9 cellular contexts compared by ENCODE assay signal in genomic region chr11:6357222-6357621, GRCh38. TPM values are rescaled to one million over a fixed set of nuclear protein-coding genes. Genes with fewer than 3 reads are reported as not detected.
DNase-seq lines count a peak whose midpoint lies in the region; ATAC-seq and TF ChIP-seq lines count a peak whose summit lies in the region.
"Had no signal": no experiment of that assay in that cellular context is flagged by ENCODE, and none has a peak within 500 bp of the region (broad histone marks: within the 10 kb centered on the region; RNA-seq: fewer than 3 reads in every experiment).

No MANE protein-coding gene starts in this region.

- no peaks in the 10 kb centered on the region for H3K36me3 Mint-ChIP-seq in CD8-positive, alpha-beta memory T cell
- H3K36me3 Mint-ChIP-seq in type B pancreatic cell, result no peaks in the 10 kb centered on the region

- H3K9me3 Mint-ChIP-seq in CD8-positive, alpha-beta memory T cell, result no peaks in the 10 kb centered on the region
- H3K9me3 Mint-ChIP-seq in type B pancreatic cell, result no peaks in the 10 kb centered on the region
- H3K9me3 Mint-ChIP-seq: activated B cell treated with CpG ODN at 0.5 μM for 24 hours had no signal

- no peaks in the 10 kb centered on the region for H3K36me3 ChIP-seq in CD8-positive, alpha-beta memory T cell (ENCODE audit: insufficient read depth, low read length)

- H3K4me3 ChIP-seq in dorsolateral prefrontal cortex, result no peak overlapping the region
- H3K4me3 ChIP-seq in CD8-positive, alpha-beta memory T cell (ENCODE audit: low read length), result no peak overlapping the region

- TF ChIP-seq CTCF in dorsolateral prefrontal cortex (IDR thresholded peaks at IDR 0.05 in 54 of 56, conservative IDR thresholded peaks at IDR 0.05 in 2 of 56; ENCODE audit: low read depth in 1 of 56, partially characterized antibody in 56 of 56), result no peak
- no peak for TF ChIP-seq CTCF in type B pancreatic cell (conservative IDR thresholded peaks at IDR 0.05)

- peaks cover 0 to 3% (median 0%) of the 10 kb centered on the region in 3 donors for H3K4me1 Mint-ChIP-seq in CD8-positive, alpha-beta memory T cell
- peaks cover 10% of the 10 kb centered on the region for H3K4me1 Mint-ChIP-seq in type B pancreatic cell (ENCODE audit: unreplicated experiment)

- H3K27me3 Mint-ChIP-seq in CD8-positive, alpha-beta memory T cell, result peaks cover 0 to 1% of the 10 kb centered on the region in 2 donors
- no peaks in the 10 kb centered on the region for H3K27me3 Mint-ChIP-seq in type B pancreatic cell

- H3K27me3 ChIP-seq in dorsolateral prefrontal cortex, result no peaks in the 10 kb centered on the region
- no peaks in the 10 kb centered on the region for H3K27me3 ChIP-seq in CD8-positive, alpha-beta memory T cell (ENCODE audit: insufficient read depth, low read length, poor library complexity, severe bottlenecking)

- CTCF ChIA-PET in CD8-positive, alpha-beta memory T cell (lab: Charles Lee), result no interaction called here

- no peak for ATAC-seq in GM21367 (IDR thresholded peaks at IDR 0.05; ENCODE audit: unreplicated experiment)

- H3K4me3 Mint-ChIP-seq in CD8-positive, alpha-beta memory T cell, result no peak overlapping the region
- H3K4me3 Mint-ChIP-seq in type B pancreatic cell, result no peak overlapping the region
- H3K4me3 Mint-ChIP-seq: activated B cell treated with CpG ODN at 0.5 μM for 24 hours had no signal

- POLR2A ChIA-PET in CD8-positive, alpha-beta memory T cell (lab: Charles Lee), result no interaction called here

- peak overlapping the region in 27 of 59 donors; percentile 6 to 76 (median 51) for H3K27ac ChIP-seq in dorsolateral prefrontal cortex
- H3K27ac ChIP-seq in CD8-positive, alpha-beta memory T cell (ENCODE audit: low read depth, low read length), result no peak overlapping the region

- intact Hi-C loops in dorsolateral prefrontal cortex (cut with DNase I) (loop anchor here in 1 of 2 donors (10.0 kb wide), 1 partner anchor 1232 kb away; no protein-coding TSS in a partner anchor), posterior vena cava (cut with DNase I) (loop anchor here in 1 of 2 donors (10.0 kb wide), 2 partner anchors 52 to 332 kb away; no protein-coding TSS in a partner anchor)

- DNase-seq in COLO829 (ENCODE audit: low spot score) (peak; percentile 91), OCI-M1 (lab: John Stamatoyannopoulos, UW) (peak; percentile 55), dorsolateral prefrontal cortex (peak in 9 of 10 donors; percentile 41 to 84 (median 72)), posterior vena cava (ENCODE audit: low spot score) (peak; percentile 93), globus pallidus (ENCODE audit: low spot score) (no peak), type B pancreatic cell (ENCODE audit: extremely low spot score, unreplicated experiment) (no peak)
- DNase-seq in CD8-positive, alpha-beta memory T cell, result no peak
- DNase-seq: activated B cell treated with CpG ODN at 0.5 μM for 24 hours had no signal

- H3K4me1 ChIP-seq in CD8-positive, alpha-beta memory T cell (ENCODE audit: insufficient read depth, low read length), result no peaks in the 10 kb centered on the region

- H3K27ac Mint-ChIP-seq in CD8-positive, alpha-beta memory T cell, result no peak overlapping the region
- no peak overlapping the region for H3K27ac Mint-ChIP-seq in type B pancreatic cell
- H3K27ac Mint-ChIP-seq: activated B cell treated with CpG ODN at 0.5 μM for 24 hours had no signal

- no peaks in the 10 kb centered on the region for H3K9me3 ChIP-seq in CD8-positive, alpha-beta memory T cell (ENCODE audit: low read length)

RNA-seq across cellular contexts. Expression of gene SMPD1, which starts 33.1 kb away (rescaled TPM):
- total RNA-seq in dorsolateral prefrontal cortex, result 10 to 100 TPM; 37.6 to 97.6 (median 53.8) TPM
- 10 to 100 TPM; 35.4 to 51.6 TPM for total RNA-seq in posterior vena cava
- 10 to 100 TPM; 30.4 to 30.9 TPM for total RNA-seq in CD8-positive, alpha-beta memory T cell
- 17.3 TPM for polyA plus RNA-seq in CD8-positive, alpha-beta memory T cell
- 31.6 and 50.0 TPM in 2 replicates for total RNA-seq in type B pancreatic cell (ENCODE audit: low replicate concordance)

RNA-seq across cellular contexts. Expression of gene CAVIN3, which starts 36.9 kb away (rescaled TPM):
- 10 to 100 TPM in 4 of 120 experiments, 1 to 10 TPM in 114, under 1 TPM in 2; 0.70 to 16.8 (median 4.3) TPM for total RNA-seq in dorsolateral prefrontal cortex
- 100 to 1,000 TPM; 156 to 166 TPM for total RNA-seq in posterior vena cava
- total RNA-seq in CD8-positive, alpha-beta memory T cell, result 10 to 100 TPM; 72.5 to 75.5 TPM
- not detected for polyA plus RNA-seq in CD8-positive, alpha-beta memory T cell
- total RNA-seq in type B pancreatic cell (ENCODE audit: low replicate concordance), result 4.2 and 7.9 TPM in 2 replicates

Comparison
In these comparisons a context has a peak if more than half of its experiments do, and no peak if none do; other contexts are left out.
1. DNase-seq: peak in COLO829 (single experiment), OCI-M1 (single experiment), dorsolateral prefrontal cortex (9 of 10) and posterior vena cava (single experiment); none in globus pallidus (single experiment), CD8-positive, alpha-beta memory T cell (0 of 5) and type B pancreatic cell (single experiment).